1 cellular context compared by ENCODE assay signal in the genomic region with DNA sequence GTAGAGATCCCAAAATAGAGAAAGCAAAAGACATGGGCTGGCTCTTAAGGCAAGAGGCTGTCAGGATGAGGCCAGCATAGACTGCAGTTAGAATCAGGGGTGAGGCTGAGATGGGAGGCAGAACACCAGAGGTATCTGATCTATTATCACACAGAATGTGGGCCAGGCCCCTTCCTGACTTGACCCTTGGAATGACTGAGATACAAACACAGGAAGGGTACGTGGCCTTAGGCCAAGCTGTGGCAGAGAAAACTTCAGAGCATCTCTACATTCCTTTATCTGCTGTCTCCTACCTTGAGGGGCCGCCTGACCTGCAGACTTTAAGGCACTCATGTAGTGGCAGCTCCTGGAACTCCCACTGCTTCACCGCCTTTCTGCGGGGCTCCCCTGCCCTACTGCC.
TF ChIP-seq lines count a peak whose summit lies in the region.

No MANE protein-coding gene starts in this region.

TF ChIP-seq in GM23338, 12 proteins besides CTCF, POLR2A, EP300 and RAD21:
- TF ChIP-seq ETS1 (IDR thresholded peaks at IDR 0.05) (no peak), EZH2phosphoT487 (IDR thresholded peaks at IDR 0.05; ENCODE audit: unreplicated experiment) (no peak), EZH2 (IDR thresholded peaks at IDR 0.05; ENCODE audit: low read depth, unreplicated experiment) (no peak), ZNF331 (CRISPR knock-in tag; IDR thresholded peaks at IDR 0.05; ENCODE audit: low read depth) (no peak), STAT1 (IDR thresholded peaks at IDR 0.05; ENCODE audit: unreplicated experiment) (no peak), CREB1 (CRISPR knock-in tag; IDR thresholded peaks at IDR 0.05; ENCODE audit: low read depth) (no peak), ZNF114 (CRISPR knock-in tag; IDR thresholded peaks at IDR 0.05) (no peak), NANOG (IDR thresholded peaks at IDR 0.05; ENCODE audit: borderline replicate concordance) (no peak), JUNB (IDR thresholded peaks at IDR 0.05; ENCODE audit: unreplicated experiment) (no peak), POLR2AphosphoS5 (IDR thresholded peaks at IDR 0.05; ENCODE audit: low read depth) (no peak)
- TF ChIP-seq, protein P1, sequence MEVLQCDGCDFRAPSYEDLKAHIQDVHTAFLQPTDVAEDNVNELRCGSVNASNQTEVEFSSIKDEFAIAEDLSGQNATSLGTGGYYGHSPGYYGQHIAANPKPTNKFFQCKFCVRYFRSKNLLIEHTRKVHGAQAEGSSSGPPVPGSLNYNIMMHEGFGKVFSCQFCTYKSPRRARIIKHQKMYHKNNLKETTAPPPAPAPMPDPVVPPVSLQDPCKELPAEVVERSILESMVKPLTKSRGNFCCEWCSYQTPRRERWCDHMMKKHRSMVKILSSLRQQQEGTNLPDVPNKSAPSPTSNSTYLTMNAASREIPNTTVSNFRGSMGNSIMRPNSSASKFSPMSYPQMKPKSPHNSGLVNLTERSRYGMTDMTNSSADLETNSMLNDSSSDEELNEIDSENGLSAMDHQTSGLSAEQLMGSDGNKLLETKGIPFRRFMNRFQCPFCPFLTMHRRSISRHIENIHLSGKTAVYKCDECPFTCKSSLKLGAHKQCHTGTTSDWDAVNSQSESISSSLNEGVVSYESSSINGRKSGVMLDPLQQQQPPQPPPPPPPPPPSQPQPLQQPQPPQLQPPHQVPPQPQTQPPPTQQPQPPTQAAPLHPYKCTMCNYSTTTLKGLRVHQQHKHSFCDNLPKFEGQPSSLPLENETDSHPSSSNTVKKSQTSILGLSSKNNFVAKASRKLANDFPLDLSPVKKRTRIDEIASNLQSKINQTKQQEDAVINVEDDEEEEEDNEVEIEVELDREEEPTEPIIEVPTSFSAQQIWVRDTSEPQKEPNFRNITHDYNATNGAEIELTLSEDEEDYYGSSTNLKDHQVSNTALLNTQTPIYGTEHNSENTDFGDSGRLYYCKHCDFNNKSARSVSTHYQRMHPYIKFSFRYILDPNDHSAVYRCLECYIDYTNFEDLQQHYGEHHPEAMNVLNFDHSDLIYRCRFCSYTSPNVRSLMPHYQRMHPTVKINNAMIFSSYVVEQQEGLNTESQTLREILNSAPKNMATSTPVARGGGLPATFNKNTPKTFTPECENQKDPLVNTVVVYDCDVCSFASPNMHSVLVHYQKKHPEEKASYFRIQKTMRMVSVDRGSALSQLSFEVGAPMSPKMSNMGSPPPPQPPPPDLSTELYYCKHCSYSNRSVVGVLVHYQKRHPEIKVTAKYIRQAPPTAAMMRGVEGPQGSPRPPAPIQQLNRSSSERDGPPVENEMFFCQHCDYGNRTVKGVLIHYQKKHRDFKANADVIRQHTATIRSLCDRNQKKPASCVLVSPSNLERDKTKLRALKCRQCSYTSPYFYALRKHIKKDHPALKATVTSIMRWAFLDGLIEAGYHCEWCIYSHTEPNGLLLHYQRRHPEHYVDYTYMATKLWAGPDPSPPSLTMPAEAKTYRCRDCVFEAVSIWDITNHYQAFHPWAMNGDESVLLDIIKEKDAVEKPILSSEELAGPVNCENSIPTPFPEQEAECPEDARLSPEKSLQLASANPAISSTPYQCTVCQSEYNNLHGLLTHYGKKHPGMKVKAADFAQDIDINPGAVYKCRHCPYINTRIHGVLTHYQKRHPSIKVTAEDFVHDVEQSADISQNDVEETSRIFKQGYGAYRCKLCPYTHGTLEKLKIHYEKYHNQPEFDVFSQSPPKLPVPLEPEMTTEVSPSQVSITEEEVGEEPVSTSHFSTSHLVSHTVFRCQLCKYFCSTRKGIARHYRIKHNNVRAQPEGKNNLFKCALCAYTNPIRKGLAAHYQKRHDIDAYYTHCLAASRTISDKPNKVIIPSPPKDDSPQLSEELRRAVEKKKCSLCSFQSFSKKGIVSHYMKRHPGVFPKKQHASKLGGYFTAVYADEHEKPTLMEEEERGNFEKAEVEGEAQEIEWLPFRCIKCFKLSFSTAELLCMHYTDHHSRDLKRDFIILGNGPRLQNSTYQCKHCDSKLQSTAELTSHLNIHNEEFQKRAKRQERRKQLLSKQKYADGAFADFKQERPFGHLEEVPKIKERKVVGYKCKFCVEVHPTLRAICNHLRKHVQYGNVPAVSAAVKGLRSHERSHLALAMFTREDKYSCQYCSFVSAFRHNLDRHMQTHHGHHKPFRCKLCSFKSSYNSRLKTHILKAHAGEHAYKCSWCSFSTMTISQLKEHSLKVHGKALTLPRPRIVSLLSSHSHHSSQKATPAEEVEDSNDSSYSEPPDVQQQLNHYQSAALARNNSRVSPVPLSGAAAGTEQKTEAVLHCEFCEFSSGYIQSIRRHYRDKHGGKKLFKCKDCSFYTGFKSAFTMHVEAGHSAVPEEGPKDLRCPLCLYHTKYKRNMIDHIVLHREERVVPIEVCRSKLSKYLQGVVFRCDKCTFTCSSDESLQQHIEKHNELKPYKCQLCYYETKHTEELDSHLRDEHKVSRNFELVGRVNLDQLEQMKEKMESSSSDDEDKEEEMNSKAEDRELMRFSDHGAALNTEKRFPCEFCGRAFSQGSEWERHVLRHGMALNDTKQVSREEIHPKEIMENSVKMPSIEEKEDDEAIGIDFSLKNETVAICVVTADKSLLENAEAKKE (CRISPR knock-in tag; IDR thresholded peaks at IDR 0.05), result no peak
- TF ChIP-seq, protein P2, sequence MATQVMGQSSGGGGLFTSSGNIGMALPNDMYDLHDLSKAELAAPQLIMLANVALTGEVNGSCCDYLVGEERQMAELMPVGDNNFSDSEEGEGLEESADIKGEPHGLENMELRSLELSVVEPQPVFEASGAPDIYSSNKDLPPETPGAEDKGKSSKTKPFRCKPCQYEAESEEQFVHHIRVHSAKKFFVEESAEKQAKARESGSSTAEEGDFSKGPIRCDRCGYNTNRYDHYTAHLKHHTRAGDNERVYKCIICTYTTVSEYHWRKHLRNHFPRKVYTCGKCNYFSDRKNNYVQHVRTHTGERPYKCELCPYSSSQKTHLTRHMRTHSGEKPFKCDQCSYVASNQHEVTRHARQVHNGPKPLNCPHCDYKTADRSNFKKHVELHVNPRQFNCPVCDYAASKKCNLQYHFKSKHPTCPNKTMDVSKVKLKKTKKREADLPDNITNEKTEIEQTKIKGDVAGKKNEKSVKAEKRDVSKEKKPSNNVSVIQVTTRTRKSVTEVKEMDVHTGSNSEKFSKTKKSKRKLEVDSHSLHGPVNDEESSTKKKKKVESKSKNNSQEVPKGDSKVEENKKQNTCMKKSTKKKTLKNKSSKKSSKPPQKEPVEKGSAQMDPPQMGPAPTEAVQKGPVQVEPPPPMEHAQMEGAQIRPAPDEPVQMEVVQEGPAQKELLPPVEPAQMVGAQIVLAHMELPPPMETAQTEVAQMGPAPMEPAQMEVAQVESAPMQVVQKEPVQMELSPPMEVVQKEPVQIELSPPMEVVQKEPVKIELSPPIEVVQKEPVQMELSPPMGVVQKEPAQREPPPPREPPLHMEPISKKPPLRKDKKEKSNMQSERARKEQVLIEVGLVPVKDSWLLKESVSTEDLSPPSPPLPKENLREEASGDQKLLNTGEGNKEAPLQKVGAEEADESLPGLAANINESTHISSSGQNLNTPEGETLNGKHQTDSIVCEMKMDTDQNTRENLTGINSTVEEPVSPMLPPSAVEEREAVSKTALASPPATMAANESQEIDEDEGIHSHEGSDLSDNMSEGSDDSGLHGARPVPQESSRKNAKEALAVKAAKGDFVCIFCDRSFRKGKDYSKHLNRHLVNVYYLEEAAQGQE (IDR thresholded peaks at IDR 0.05; ENCODE audit: unreplicated experiment), result no peak
